In genomic region chr12:12501121-12501520, GRCh38 we compare ENCODE assay signal across 1 cellular context.
TF ChIP-seq lines count a peak whose summit lies in the region.

No MANE protein-coding gene starts in this region.

TF ChIP-seq in HEK293, 187 proteins besides CTCF, POLR2A, EP300 and RAD21 (continued from another document):
- TF ChIP-seq PRDM6 (tag by site-specific recombination; IDR thresholded peaks at IDR 0.05) (peak; percentile 78), SCRT2 (tag by site-specific recombination; IDR thresholded peaks at IDR 0.05) (no peak), ZNF175 (tag by site-specific recombination; IDR thresholded peaks at IDR 0.05) (no peak), ZSCAN16 (tag by site-specific recombination; IDR thresholded peaks at IDR 0.05) (no peak), ZNF610 (tag by site-specific recombination; IDR thresholded peaks at IDR 0.05; ENCODE audit: borderline replicate concordance) (no peak), ZFP3 (tag by site-specific recombination; IDR thresholded peaks at IDR 0.05; ENCODE audit: low read depth) (no peak), ZNF426 (tag by site-specific recombination; IDR thresholded peaks at IDR 0.05) (no peak), OSR2 (tag by site-specific recombination; IDR thresholded peaks at IDR 0.05) (peak; percentile 57)
